Comparison of ENCODE assay signal across 27 cellular contexts in the genomic region with DNA sequence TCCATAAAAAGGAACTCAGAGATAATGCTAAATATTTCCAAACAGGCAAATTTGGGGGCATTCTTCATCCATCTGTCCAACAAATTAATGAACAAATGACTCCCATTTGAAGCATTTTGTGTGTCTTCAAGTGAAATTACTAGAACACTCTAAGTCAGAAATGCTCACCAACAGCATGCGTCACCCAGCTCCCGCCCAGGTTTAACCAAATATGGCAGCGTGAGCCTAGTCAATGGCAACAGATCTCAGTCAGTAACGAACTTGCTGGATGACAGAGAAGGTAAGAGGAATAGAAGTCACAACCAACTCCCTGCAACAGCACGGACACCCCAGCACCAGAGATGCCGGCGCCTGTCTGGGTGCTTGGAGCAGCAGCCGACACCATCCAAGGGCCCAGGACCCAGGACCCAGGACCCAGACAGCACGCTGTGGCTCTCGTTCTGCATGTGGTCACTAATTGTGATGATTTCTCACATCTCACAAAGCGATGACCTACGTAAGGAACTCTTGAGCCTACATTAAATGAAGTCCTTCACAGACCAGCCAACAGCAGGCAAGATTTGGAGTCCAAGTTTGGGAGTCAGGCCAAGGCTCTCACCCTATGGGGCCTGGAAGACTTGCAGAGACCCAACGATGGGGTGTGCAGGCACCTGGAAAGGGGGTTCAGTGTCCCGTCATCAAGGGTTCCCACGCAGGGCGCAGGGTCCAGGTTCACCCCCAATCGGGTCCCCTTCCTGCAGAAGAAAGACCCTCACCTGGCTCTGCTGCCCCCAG.
"Had no signal": no experiment of that assay in that cellular context is flagged by ENCODE, and none has a peak within 500 bp of the region (broad histone marks: within the 10 kb centered on the region; RNA-seq: fewer than 3 reads in every experiment).

No MANE protein-coding gene starts in this region.

- H3K4me3 Mint-ChIP-seq: activated CD4-positive, alpha-beta memory T cell treated with anti-CD3 and anti-CD28 coated beads, Interleukin-2, amount 10 ng/mL, durations not matched to agents 7 days and 5 days; activated CD4-positive, alpha-beta T cell treated with anti-CD3 and anti-CD28 coated beads, Interleukin-2, amount 10 ng/mL, durations not matched to agents 7 days and 5 days; activated naive CD4-positive, alpha-beta T cell treated with anti-CD3 and anti-CD28 coated beads, Interleukin-2, amount 50 U/mL, for 24 hours; activated naive CD8-positive, alpha-beta T cell treated with anti-CD3 and anti-CD28 coated beads, Interleukin-2, amount 50 U/mL, for 24 hours; memory B cell; natural killer cell; T-helper 17 cell had no signal

- H3K4me1 Mint-ChIP-seq: activated CD4-positive, alpha-beta memory T cell treated with anti-CD3 and anti-CD28 coated beads, Interleukin-2, amount 10 ng/mL, durations not matched to agents 7 days and 5 days; activated CD4-positive, alpha-beta T cell treated with anti-CD3 and anti-CD28 coated beads, Interleukin-2, amount 10 ng/mL, durations not matched to agents 7 days and 5 days; activated naive CD4-positive, alpha-beta T cell treated with anti-CD3 and anti-CD28 coated beads, Interleukin-2, amount 50 U/mL, for 24 hours; activated naive CD8-positive, alpha-beta T cell treated with anti-CD3 and anti-CD28 coated beads, Interleukin-2, amount 50 U/mL, for 24 hours; memory B cell; natural killer cell; T-helper 17 cell had no signal

- H3K36me3 ChIP-seq: gastrocnemius medialis, ovary, prostate gland had no signal

- H3K9me3 ChIP-seq: gastrocnemius medialis, ovary, prostate gland, SK-N-SH had no signal

- H3K4me1 ChIP-seq: gastrocnemius medialis, prostate gland had no signal

- H3K36me3 Mint-ChIP-seq: activated naive CD4-positive, alpha-beta T cell treated with anti-CD3 and anti-CD28 coated beads, Interleukin-2, amount 50 U/mL, for 24 hours; memory B cell; natural killer cell had no signal

- H3K27ac ChIP-seq: epithelial cell of prostate, gastrocnemius medialis, ovary, prostate gland had no signal

- H3K27me3 ChIP-seq: ovary had no signal

- DNase-seq: activated CD4-positive, alpha-beta memory T cell treated with anti-CD3 and anti-CD28 coated beads, Interleukin-2, amount 10 ng/mL, durations not matched to agents 7 days and 5 days; activated CD4-positive, alpha-beta T cell treated with anti-CD3 and anti-CD28 coated beads, Interleukin-2, amount 10 ng/mL, durations not matched to agents 7 days and 5 days; activated naive CD8-positive, alpha-beta T cell treated with anti-CD3 and anti-CD28 coated beads, Interleukin-2, amount 50 U/mL, for 24 hours; activated T-cell treated with anti-CD3 and anti-CD28 coated beads, Interleukin-2, amount 50 U/mL, for 48 hours; amygdala; central memory CD4-positive, alpha-beta T cell; dermis blood vessel endothelial cell; effector CD4-positive, alpha-beta T cell; gastrocnemius medialis; glutamatergic neuron; left cardiac atrium; natural killer cell; ovary; retina; SK-N-SH; stimulated activated CD4-positive, alpha-beta T cell treated with anti-CD3 and anti-CD28 coated beads, Interleukin-15, amount 100 ng/mL, for 24 hours; stimulated activated CD4-positive, alpha-beta T cell treated with anti-CD3 and anti-CD28 coated beads, Interleukin-2, amount 100 ng/mL, for 24 hours; stimulated activated naive CD4-positive, alpha-beta T cell; T-helper 17 cell; T1000; trophoblast cell had no signal

- H3K4me3 ChIP-seq: gastrocnemius medialis, ovary, prostate gland, smooth muscle cell had no signal

- H3K9me3 Mint-ChIP-seq: activated CD4-positive, alpha-beta memory T cell treated with anti-CD3 and anti-CD28 coated beads, Interleukin-2, amount 10 ng/mL, durations not matched to agents 7 days and 5 days; activated CD4-positive, alpha-beta T cell treated with anti-CD3 and anti-CD28 coated beads, Interleukin-2, amount 10 ng/mL, durations not matched to agents 7 days and 5 days; activated naive CD4-positive, alpha-beta T cell treated with anti-CD3 and anti-CD28 coated beads, Interleukin-2, amount 50 U/mL, for 24 hours; activated naive CD8-positive, alpha-beta T cell treated with anti-CD3 and anti-CD28 coated beads, Interleukin-2, amount 50 U/mL, for 24 hours; activated T-helper 2 cell treated with anti-CD3 and anti-CD28 coated beads, Interferon-gamma antibody, Interleukin-2, Interleukin-4, amounts not matched to agents 10 μg/mL and 5 μg/mL and 100 μg/mL, durations not matched to agents 14 hours and 24 hours and 36 hours; memory B cell; natural killer cell had no signal

- H3K27ac Mint-ChIP-seq: activated CD4-positive, alpha-beta memory T cell treated with anti-CD3 and anti-CD28 coated beads, Interleukin-2, amount 10 ng/mL, durations not matched to agents 7 days and 5 days; activated CD4-positive, alpha-beta T cell treated with anti-CD3 and anti-CD28 coated beads, Interleukin-2, amount 10 ng/mL, durations not matched to agents 7 days and 5 days; activated naive CD4-positive, alpha-beta T cell treated with anti-CD3 and anti-CD28 coated beads, Interleukin-2, amount 50 U/mL, for 24 hours; activated naive CD8-positive, alpha-beta T cell treated with anti-CD3 and anti-CD28 coated beads, Interleukin-2, amount 50 U/mL, for 24 hours; activated T-helper 2 cell treated with anti-CD3 and anti-CD28 coated beads, Interferon-gamma antibody, Interleukin-2, Interleukin-4, amounts not matched to agents 10 μg/mL and 5 μg/mL and 100 μg/mL, durations not matched to agents 14 hours and 24 hours and 36 hours; memory B cell; natural killer cell; T-helper 17 cell had no signal

- ATAC-seq: activated naive CD8-positive, alpha-beta T cell treated with anti-CD3 and anti-CD28 coated beads, Interleukin-2, amount 50 U/mL, for 24 hours; gastrocnemius medialis; left cardiac atrium; natural killer cell; T-helper 17 cell had no signal
